ENCODE assay signal across 1 cellular context in genomic region chr1:171300401-171300800, GRCh38.
TF ChIP-seq lines count a peak whose summit lies in the region.

No MANE protein-coding gene starts in this region.

TF ChIP-seq in GM23338, 12 proteins besides CTCF, POLR2A, EP300 and RAD21 (continued from another document):
- no peak for TF ChIP-seq ZNF462 (CRISPR knock-in tag; IDR thresholded peaks at IDR 0.05)
- no peak for TF ChIP-seq ZNF331 (CRISPR knock-in tag; IDR thresholded peaks at IDR 0.05; ENCODE audit: low read depth)
- TF ChIP-seq EZH2 (IDR thresholded peaks at IDR 0.05; ENCODE audit: low read depth, unreplicated experiment) = no peak
- TF ChIP-seq REST (IDR thresholded peaks at IDR 0.05; ENCODE audit: unreplicated experiment) = no peak
- no peak for TF ChIP-seq ETS1 (IDR thresholded peaks at IDR 0.05)
- no peak for TF ChIP-seq CREB1 (CRISPR knock-in tag; IDR thresholded peaks at IDR 0.05; ENCODE audit: low read depth)
- no peak for TF ChIP-seq ZNF114 (CRISPR knock-in tag; IDR thresholded peaks at IDR 0.05)
- TF ChIP-seq POLR2AphosphoS5 (IDR thresholded peaks at IDR 0.05; ENCODE audit: low read depth) = no peak
- no peak for TF ChIP-seq STAT1 (IDR thresholded peaks at IDR 0.05; ENCODE audit: unreplicated experiment)
- TF ChIP-seq NANOG (IDR thresholded peaks at IDR 0.05; ENCODE audit: borderline replicate concordance) = no peak
